ENCODE assay signal across 1 cellular context in the genomic region with DNA sequence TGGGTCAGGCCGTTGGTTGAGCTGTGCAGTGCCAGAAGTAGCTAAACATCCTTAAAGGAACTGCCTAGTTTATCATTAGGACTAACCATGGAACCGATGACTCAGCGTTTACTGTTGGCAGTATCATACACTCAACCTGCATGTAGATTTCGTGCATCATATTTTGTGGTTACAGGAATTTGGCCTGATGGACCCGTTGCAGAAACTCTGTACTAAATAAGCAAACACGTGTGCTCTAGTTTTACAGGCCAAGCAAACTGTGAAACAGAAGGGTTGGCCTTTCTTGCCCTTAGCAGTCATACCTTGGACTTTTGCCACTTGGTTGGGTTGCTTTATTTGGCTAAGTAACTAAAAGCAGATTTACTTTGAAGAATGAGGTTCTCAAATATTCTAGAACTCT.
TF ChIP-seq lines count a peak whose summit lies in the region.

No MANE protein-coding gene starts in this region.

TF ChIP-seq in HEK293, 187 proteins besides CTCF, POLR2A, EP300 and RAD21 (continued from another document and continues in another):
- TF ChIP-seq ZNF624 (tag by site-specific recombination; IDR thresholded peaks at IDR 0.05) (no peak), ZNF610 (tag by site-specific recombination; IDR thresholded peaks at IDR 0.05; ENCODE audit: borderline replicate concordance) (no peak), ZBTB48 (tag by site-specific recombination; IDR thresholded peaks at IDR 0.05) (0 out of 2 replicates have a peak, but pooled peaks have one; percentile 14), ZNF555 (tag by site-specific recombination; conservative IDR thresholded peaks at IDR 0.05) (no peak), IKZF3 (tag by site-specific recombination; IDR thresholded peaks at IDR 0.05) (peak; percentile 84), TRIM28 (IDR thresholded peaks at IDR 0.05; ENCODE audit: borderline replicate concordance, low read length) (no peak), ZNF560 (tag by site-specific recombination; IDR thresholded peaks at IDR 0.05; ENCODE audit: borderline replicate concordance) (no peak), MEIS1 (CRISPR knock-in tag; IDR thresholded peaks at IDR 0.05; ENCODE audit: borderline replicate concordance) (no peak), SP7 (tag by site-specific recombination; IDR thresholded peaks at IDR 0.05) (peak; percentile 96), ZEB2 (tag by site-specific recombination; IDR thresholded peaks at IDR 0.05) (peak; percentile 75; the same call in 1 of the 2 replicates), ZSCAN16 (tag by site-specific recombination; IDR thresholded peaks at IDR 0.05) (no peak), ZNF2 (tag by site-specific recombination; IDR thresholded peaks at IDR 0.05) (peak; percentile 86), HOXC10 (CRISPR knock-in tag; IDR thresholded peaks at IDR 0.05) (no peak), ZNF266 (tag by site-specific recombination; IDR thresholded peaks at IDR 0.05; ENCODE audit: low read depth) (no peak), ZNF626 (tag by site-specific recombination; IDR thresholded peaks at IDR 0.05) (no peak), ZNF416 (tag by site-specific recombination; IDR thresholded peaks at IDR 0.05) (no peak), ZNF10 (tag by site-specific recombination; IDR thresholded peaks at IDR 0.05) (peak; percentile 74; the same call in 1 of the 2 replicates), ZNF621 (tag by site-specific recombination; IDR thresholded peaks at IDR 0.05) (no peak), ZNF707 (tag by site-specific recombination; IDR thresholded peaks at IDR 0.05) (no peak), HOXA7 (CRISPR knock-in tag; IDR thresholded peaks at IDR 0.05; ENCODE audit: borderline replicate concordance) (no peak), ZNF791 (tag by site-specific recombination; IDR thresholded peaks at IDR 0.05) (no peak), ZNF837 (tag by site-specific recombination; IDR thresholded peaks at IDR 0.05) (no peak), GLI4 (tag by site-specific recombination; IDR thresholded peaks at IDR 0.05) (no peak), GLIS2 (tag by site-specific recombination; IDR thresholded peaks at IDR 0.05) (no peak), ZNF292 (tag by site-specific recombination; IDR thresholded peaks at IDR 0.05; ENCODE audit: borderline replicate concordance, low read depth) (no peak), GLIS1 (tag by site-specific recombination; IDR thresholded peaks at IDR 0.05) (no peak), ZNF510 (tag by site-specific recombination; IDR thresholded peaks at IDR 0.05; ENCODE audit: insufficient replicate concordance) (no peak), ZNF174 (tag by site-specific recombination; IDR thresholded peaks at IDR 0.05) (no peak)
- TF ChIP-seq, protein P1, sequence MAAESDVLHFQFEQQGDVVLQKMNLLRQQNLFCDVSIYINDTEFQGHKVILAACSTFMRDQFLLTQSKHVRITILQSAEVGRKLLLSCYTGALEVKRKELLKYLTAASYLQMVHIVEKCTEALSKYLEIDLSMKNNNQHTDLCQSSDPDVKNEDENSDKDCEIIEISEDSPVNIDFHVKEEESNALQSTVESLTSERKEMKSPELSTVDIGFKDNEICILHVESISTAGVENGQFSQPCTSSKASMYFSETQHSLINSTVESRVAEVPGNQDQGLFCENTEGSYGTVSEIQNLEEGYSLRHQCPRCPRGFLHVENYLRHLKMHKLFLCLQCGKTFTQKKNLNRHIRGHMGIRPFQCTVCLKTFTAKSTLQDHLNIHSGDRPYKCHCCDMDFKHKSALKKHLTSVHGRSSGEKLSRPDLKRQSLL (tag by site-specific recombination; IDR thresholded peaks at IDR 0.05) = peak; percentile 44; the same call in 1 of the 2 replicates
- TF ChIP-seq, protein P2, sequence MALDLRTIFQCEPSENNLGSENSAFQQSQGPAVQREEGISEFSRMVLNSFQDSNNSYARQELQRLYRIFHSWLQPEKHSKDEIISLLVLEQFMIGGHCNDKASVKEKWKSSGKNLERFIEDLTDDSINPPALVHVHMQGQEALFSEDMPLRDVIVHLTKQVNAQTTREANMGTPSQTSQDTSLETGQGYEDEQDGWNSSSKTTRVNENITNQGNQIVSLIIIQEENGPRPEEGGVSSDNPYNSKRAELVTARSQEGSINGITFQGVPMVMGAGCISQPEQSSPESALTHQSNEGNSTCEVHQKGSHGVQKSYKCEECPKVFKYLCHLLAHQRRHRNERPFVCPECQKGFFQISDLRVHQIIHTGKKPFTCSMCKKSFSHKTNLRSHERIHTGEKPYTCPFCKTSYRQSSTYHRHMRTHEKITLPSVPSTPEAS (tag by site-specific recombination; IDR thresholded peaks at IDR 0.05) = no peak
- TF ChIP-seq, protein P3, sequence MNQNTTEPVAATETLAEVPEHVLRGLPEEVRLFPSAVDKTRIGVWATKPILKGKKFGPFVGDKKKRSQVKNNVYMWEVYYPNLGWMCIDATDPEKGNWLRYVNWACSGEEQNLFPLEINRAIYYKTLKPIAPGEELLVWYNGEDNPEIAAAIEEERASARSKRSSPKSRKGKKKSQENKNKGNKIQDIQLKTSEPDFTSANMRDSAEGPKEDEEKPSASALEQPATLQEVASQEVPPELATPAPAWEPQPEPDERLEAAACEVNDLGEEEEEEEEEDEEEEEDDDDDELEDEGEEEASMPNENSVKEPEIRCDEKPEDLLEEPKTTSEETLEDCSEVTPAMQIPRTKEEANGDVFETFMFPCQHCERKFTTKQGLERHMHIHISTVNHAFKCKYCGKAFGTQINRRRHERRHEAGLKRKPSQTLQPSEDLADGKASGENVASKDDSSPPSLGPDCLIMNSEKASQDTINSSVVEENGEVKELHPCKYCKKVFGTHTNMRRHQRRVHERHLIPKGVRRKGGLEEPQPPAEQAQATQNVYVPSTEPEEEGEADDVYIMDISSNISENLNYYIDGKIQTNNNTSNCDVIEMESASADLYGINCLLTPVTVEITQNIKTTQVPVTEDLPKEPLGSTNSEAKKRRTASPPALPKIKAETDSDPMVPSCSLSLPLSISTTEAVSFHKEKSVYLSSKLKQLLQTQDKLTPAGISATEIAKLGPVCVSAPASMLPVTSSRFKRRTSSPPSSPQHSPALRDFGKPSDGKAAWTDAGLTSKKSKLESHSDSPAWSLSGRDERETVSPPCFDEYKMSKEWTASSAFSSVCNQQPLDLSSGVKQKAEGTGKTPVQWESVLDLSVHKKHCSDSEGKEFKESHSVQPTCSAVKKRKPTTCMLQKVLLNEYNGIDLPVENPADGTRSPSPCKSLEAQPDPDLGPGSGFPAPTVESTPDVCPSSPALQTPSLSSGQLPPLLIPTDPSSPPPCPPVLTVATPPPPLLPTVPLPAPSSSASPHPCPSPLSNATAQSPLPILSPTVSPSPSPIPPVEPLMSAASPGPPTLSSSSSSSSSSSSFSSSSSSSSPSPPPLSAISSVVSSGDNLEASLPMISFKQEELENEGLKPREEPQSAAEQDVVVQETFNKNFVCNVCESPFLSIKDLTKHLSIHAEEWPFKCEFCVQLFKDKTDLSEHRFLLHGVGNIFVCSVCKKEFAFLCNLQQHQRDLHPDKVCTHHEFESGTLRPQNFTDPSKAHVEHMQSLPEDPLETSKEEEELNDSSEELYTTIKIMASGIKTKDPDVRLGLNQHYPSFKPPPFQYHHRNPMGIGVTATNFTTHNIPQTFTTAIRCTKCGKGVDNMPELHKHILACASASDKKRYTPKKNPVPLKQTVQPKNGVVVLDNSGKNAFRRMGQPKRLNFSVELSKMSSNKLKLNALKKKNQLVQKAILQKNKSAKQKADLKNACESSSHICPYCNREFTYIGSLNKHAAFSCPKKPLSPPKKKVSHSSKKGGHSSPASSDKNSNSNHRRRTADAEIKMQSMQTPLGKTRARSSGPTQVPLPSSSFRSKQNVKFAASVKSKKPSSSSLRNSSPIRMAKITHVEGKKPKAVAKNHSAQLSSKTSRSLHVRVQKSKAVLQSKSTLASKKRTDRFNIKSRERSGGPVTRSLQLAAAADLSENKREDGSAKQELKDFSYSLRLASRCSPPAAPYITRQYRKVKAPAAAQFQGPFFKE (tag by site-specific recombination; IDR thresholded peaks at IDR 0.05; ENCODE audit: borderline replicate concordance) = no peak
- TF ChIP-seq, protein P4, sequence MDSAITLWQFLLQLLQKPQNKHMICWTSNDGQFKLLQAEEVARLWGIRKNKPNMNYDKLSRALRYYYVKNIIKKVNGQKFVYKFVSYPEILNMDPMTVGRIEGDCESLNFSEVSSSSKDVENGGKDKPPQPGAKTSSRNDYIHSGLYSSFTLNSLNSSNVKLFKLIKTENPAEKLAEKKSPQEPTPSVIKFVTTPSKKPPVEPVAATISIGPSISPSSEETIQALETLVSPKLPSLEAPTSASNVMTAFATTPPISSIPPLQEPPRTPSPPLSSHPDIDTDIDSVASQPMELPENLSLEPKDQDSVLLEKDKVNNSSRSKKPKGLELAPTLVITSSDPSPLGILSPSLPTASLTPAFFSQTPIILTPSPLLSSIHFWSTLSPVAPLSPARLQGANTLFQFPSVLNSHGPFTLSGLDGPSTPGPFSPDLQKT (IDR thresholded peaks at IDR 0.05; ENCODE audit: borderline replicate concordance, low read depth, low read length) = no peak
- TF ChIP-seq, protein P5, sequence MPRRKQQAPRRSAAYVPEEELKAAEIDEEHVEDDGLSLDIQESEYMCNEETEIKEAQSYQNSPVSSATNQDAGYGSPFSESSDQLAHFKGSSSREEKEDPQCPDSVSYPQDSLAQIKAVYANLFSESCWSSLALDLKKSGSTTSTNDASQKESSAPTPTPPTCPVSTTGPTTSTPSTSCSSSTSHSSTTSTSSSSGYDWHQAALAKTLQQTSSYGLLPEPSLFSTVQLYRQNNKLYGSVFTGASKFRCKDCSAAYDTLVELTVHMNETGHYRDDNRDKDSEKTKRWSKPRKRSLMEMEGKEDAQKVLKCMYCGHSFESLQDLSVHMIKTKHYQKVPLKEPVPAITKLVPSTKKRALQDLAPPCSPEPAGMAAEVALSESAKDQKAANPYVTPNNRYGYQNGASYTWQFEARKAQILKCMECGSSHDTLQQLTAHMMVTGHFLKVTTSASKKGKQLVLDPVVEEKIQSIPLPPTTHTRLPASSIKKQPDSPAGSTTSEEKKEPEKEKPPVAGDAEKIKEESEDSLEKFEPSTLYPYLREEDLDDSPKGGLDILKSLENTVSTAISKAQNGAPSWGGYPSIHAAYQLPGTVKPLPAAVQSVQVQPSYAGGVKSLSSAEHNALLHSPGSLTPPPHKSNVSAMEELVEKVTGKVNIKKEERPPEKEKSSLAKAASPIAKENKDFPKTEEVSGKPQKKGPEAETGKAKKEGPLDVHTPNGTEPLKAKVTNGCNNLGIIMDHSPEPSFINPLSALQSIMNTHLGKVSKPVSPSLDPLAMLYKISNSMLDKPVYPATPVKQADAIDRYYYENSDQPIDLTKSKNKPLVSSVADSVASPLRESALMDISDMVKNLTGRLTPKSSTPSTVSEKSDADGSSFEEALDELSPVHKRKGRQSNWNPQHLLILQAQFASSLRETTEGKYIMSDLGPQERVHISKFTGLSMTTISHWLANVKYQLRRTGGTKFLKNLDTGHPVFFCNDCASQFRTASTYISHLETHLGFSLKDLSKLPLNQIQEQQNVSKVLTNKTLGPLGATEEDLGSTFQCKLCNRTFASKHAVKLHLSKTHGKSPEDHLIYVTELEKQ (tag by site-specific recombination; IDR thresholded peaks at IDR 0.05; ENCODE audit: borderline replicate concordance) = peak; percentile 96
- TF ChIP-seq, protein P6, sequence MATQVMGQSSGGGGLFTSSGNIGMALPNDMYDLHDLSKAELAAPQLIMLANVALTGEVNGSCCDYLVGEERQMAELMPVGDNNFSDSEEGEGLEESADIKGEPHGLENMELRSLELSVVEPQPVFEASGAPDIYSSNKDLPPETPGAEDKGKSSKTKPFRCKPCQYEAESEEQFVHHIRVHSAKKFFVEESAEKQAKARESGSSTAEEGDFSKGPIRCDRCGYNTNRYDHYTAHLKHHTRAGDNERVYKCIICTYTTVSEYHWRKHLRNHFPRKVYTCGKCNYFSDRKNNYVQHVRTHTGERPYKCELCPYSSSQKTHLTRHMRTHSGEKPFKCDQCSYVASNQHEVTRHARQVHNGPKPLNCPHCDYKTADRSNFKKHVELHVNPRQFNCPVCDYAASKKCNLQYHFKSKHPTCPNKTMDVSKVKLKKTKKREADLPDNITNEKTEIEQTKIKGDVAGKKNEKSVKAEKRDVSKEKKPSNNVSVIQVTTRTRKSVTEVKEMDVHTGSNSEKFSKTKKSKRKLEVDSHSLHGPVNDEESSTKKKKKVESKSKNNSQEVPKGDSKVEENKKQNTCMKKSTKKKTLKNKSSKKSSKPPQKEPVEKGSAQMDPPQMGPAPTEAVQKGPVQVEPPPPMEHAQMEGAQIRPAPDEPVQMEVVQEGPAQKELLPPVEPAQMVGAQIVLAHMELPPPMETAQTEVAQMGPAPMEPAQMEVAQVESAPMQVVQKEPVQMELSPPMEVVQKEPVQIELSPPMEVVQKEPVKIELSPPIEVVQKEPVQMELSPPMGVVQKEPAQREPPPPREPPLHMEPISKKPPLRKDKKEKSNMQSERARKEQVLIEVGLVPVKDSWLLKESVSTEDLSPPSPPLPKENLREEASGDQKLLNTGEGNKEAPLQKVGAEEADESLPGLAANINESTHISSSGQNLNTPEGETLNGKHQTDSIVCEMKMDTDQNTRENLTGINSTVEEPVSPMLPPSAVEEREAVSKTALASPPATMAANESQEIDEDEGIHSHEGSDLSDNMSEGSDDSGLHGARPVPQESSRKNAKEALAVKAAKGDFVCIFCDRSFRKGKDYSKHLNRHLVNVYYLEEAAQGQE (tag by site-specific recombination; IDR thresholded peaks at IDR 0.05) = no peak
- TF ChIP-seq, protein P7, sequence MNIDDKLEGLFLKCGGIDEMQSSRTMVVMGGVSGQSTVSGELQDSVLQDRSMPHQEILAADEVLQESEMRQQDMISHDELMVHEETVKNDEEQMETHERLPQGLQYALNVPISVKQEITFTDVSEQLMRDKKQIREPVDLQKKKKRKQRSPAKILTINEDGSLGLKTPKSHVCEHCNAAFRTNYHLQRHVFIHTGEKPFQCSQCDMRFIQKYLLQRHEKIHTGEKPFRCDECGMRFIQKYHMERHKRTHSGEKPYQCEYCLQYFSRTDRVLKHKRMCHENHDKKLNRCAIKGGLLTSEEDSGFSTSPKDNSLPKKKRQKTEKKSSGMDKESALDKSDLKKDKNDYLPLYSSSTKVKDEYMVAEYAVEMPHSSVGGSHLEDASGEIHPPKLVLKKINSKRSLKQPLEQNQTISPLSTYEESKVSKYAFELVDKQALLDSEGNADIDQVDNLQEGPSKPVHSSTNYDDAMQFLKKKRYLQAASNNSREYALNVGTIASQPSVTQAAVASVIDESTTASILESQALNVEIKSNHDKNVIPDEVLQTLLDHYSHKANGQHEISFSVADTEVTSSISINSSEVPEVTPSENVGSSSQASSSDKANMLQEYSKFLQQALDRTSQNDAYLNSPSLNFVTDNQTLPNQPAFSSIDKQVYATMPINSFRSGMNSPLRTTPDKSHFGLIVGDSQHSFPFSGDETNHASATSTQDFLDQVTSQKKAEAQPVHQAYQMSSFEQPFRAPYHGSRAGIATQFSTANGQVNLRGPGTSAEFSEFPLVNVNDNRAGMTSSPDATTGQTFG (tag by site-specific recombination; IDR thresholded peaks at IDR 0.05; ENCODE audit: borderline replicate concordance) = no peak
- TF ChIP-seq, protein P8, sequence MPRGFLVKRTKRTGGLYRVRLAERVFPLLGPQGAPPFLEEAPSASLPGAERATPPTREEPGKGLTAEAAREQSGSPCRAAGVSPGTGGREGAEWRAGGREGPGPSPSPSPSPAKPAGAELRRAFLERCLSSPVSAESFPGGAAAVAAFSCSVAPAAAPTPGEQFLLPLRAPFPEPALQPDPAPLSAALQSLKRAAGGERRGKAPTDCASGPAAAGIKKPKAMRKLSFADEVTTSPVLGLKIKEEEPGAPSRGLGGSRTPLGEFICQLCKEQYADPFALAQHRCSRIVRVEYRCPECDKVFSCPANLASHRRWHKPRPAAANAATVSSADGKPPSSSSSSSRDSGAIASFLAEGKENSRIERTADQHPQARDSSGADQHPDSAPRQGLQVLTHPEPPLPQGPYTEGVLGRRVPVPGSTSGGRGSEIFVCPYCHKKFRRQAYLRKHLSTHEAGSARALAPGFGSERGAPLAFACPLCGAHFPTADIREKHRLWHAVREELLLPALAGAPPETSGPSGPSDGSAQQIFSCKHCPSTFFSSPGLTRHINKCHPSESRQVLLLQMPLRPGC (tag by site-specific recombination; IDR thresholded peaks at IDR 0.05) = peak; percentile 95
